In genomic region chr12:91718326-91718725, GRCh38 we compare ENCODE assay signal across 18 cellular contexts.
"Had no signal": no experiment of that assay in that cellular context is flagged by ENCODE, and none has a peak within 500 bp of the region (broad histone marks: within the 10 kb centered on the region; RNA-seq: fewer than 3 reads in every experiment).

No MANE protein-coding gene starts in this region.

- H3K27me3 ChIP-seq: esophagus muscularis mucosa, hepatocyte, neutrophil, right atrium auricular region, sigmoid colon, testis, tibial nerve, upper lobe of right lung, vagina had no signal

- H3K4me3 ChIP-seq: esophagus muscularis mucosa, hepatocyte, mucosa of descending colon, right atrium auricular region, sigmoid colon, testis, tibial nerve, upper lobe of right lung, vagina had no signal

- H3K4me1 ChIP-seq: esophagus muscularis mucosa, right atrium auricular region, sigmoid colon, testis, tibial nerve, upper lobe of right lung, vagina had no signal

- ATAC-seq: effector memory CD8-positive, alpha-beta T cell; mucosa of descending colon; naive thymus-derived CD8-positive, alpha-beta T cell; stimulated activated naive B cell treated with anti-CD40 and anti-IgM and Interleukin-4, amounts not matched to agents 10 μg/mL and 1 μg/mL and 100 μg/mL, for 72 hours; stimulated activated naive CD8-positive, alpha-beta T cell treated with anti-CD3 and anti-CD28 coated beads, Interleukin-15, amount 100 ng/mL, for 72 hours; upper lobe of right lung had no signal

- H3K27me3 Mint-ChIP-seq: effector memory CD8-positive, alpha-beta T cell; naive thymus-derived CD8-positive, alpha-beta T cell; stimulated activated naive CD8-positive, alpha-beta T cell treated with anti-CD3 and anti-CD28 coated beads, Interleukin-15, amount 100 ng/mL, for 72 hours had no signal

- H3K4me3 Mint-ChIP-seq: effector memory CD8-positive, alpha-beta T cell; naive thymus-derived CD8-positive, alpha-beta T cell; stimulated activated naive B cell treated with anti-CD40 and anti-IgM and Interleukin-4, amounts not matched to agents 10 μg/mL and 1 μg/mL and 100 μg/mL, for 72 hours; stimulated activated naive CD8-positive, alpha-beta T cell treated with anti-CD3 and anti-CD28 coated beads, Interleukin-15, amount 100 ng/mL, for 72 hours had no signal

- H3K9me3 Mint-ChIP-seq: effector memory CD8-positive, alpha-beta T cell; naive thymus-derived CD8-positive, alpha-beta T cell had no signal

- H3K27ac Mint-ChIP-seq: effector memory CD8-positive, alpha-beta T cell; naive thymus-derived CD8-positive, alpha-beta T cell; stimulated activated naive B cell treated with anti-CD40 and anti-IgM and Interleukin-4, amounts not matched to agents 10 μg/mL and 1 μg/mL and 100 μg/mL, for 72 hours; stimulated activated naive CD8-positive, alpha-beta T cell treated with anti-CD3 and anti-CD28 coated beads, Interleukin-15, amount 100 ng/mL, for 72 hours had no signal

- H3K9me3 ChIP-seq: esophagus muscularis mucosa, mucosa of descending colon, neutrophil, right atrium auricular region, sigmoid colon, testis, tibial nerve, upper lobe of right lung, vagina had no signal

- H3K36me3 Mint-ChIP-seq: naive thymus-derived CD8-positive, alpha-beta T cell; stimulated activated naive B cell treated with anti-CD40 and anti-IgM and Interleukin-4, amounts not matched to agents 10 μg/mL and 1 μg/mL and 100 μg/mL, for 72 hours had no signal

- H3K4me2 ChIP-seq: hepatocyte had no signal

- H3K27ac ChIP-seq: epithelial cell of prostate, esophagus muscularis mucosa, hepatocyte, neutrophil, right atrium auricular region, sigmoid colon, testis, tibial nerve, upper lobe of right lung, vagina had no signal

- H3K36me3 ChIP-seq: esophagus muscularis mucosa, neutrophil, right atrium auricular region, sigmoid colon, tibial nerve, upper lobe of right lung, vagina had no signal

- H3K4me1 Mint-ChIP-seq: stimulated activated naive B cell treated with anti-CD40 and anti-IgM and Interleukin-4, amounts not matched to agents 10 μg/mL and 1 μg/mL and 100 μg/mL, for 72 hours; stimulated activated naive CD8-positive, alpha-beta T cell treated with anti-CD3 and anti-CD28 coated beads, Interleukin-15, amount 100 ng/mL, for 72 hours had no signal

- DNase-seq: effector memory CD8-positive, alpha-beta T cell; foreskin melanocyte; head of caudate nucleus; mucosa of descending colon; naive thymus-derived CD8-positive, alpha-beta T cell; sigmoid colon; stimulated activated CD4-positive, alpha-beta T cell treated with anti-CD3 and anti-CD28 coated beads, Interleukin-4, amount 100 ng/mL, for 24 hours; stimulated activated naive B cell treated with anti-CD40 and anti-IgM and Interleukin-4, amounts not matched to agents 10 μg/mL and 1 μg/mL and 100 μg/mL, for 72 hours; stimulated activated naive CD8-positive, alpha-beta T cell treated with anti-CD3 and anti-CD28 coated beads, Interleukin-15, amount 100 ng/mL, for 72 hours; testis; upper lobe of right lung had no signal
